In genomic region chr7:767941-768729, GRCh38 we compare ENCODE assay signal across 11 cellular contexts. TPM values are rescaled to one million over a fixed set of nuclear protein-coding genes. Genes with fewer than 3 reads are reported as not detected.
DNase-seq lines count a peak whose midpoint lies in the region; ATAC-seq, FAIRE-seq and TF ChIP-seq lines count a peak whose summit lies in the region.
"Had no signal": no experiment of that assay in that cellular context is flagged by ENCODE, and none has a peak within 500 bp of the region (broad histone marks: within the 10 kb centered on the region; RNA-seq: fewer than 3 reads in every experiment).

No MANE protein-coding gene starts in this region.

- H3K9me3 ChIP-seq in GM23248 (ENCODE audit: low read depth) (no peaks in the 10 kb centered on the region), gastrocnemius medialis (no peaks in the 10 kb centered on the region)

- no peak for TF ChIP-seq POLR2A in gastrocnemius medialis (IDR thresholded peaks at IDR 0.05)

- intact Hi-C loops in gastrocnemius medialis (cut with DNase I; ENCODE audit: low total_unique reads) = no loop called here

- H4K20me1 ChIP-seq in GM23248 (ENCODE audit: insufficient read depth) = no peaks in the 10 kb centered on the region

- no peaks in the 10 kb centered on the region for H3K27me3 ChIP-seq in GM23248 (replicated peaks; ENCODE audit: insufficient read depth)
- H3K27me3 ChIP-seq in gastrocnemius medialis = no peaks in the 10 kb centered on the region

- in situ Hi-C loops in GM23248 (cut with MboI) (loop anchor here (5.0 kb wide), 1 partner anchor 446 kb away; no protein-coding TSS in a partner anchor), gastrocnemius medialis (cut with MboI; ENCODE audit: low sequenced_read_pairs in 4 of 4) (no loop called here)

- no peak for TF ChIP-seq CTCF in gastrocnemius medialis (IDR thresholded peaks at IDR 0.05 in 4 of 5, conservative IDR thresholded peaks at IDR 0.05 in 1 of 5)

- H2AFZ ChIP-seq in GM23248 = no peak overlapping the region

- no peaks in the 10 kb centered on the region for H3K9me2 ChIP-seq in GM23248 (ENCODE audit: insufficient read depth)

- H3F3A ChIP-seq in GM23248 (ENCODE audit: insufficient read depth) = no peaks in the 10 kb centered on the region

- H3K4me1 ChIP-seq in GM23248 (ENCODE audit: insufficient read depth) (no peaks in the 10 kb centered on the region), gastrocnemius medialis (peaks cover 6 to 14% of the 10 kb centered on the region in 2 donors)

- no peak overlapping the region for H3K9ac ChIP-seq in GM23248

- FAIRE-seq in endometrium (lab: Jason Lieb, UNC) = peak; percentile 96

- no peak overlapping the region for H3K27ac ChIP-seq in GM23248
- H3K27ac ChIP-seq in gastrocnemius medialis = peak overlapping the region; percentile 62 to 83 (median 66)

- no peak overlapping the region for H3K4me2 ChIP-seq in GM23248 (ENCODE audit: unreplicated experiment)

- H3K79me2 ChIP-seq in GM23248 (ENCODE audit: insufficient read depth) = no peaks in the 10 kb centered on the region

- ATAC-seq in gastrocnemius medialis (peak; percentile 37 to 64), GM21515 (IDR thresholded peaks at IDR 0.05; ENCODE audit: unreplicated experiment) (no peak)

- 86 to 87% methylated on average over 44 to 65 of the region's 65 CpGs for WGBS in GM23248 (ENCODE audit: low coverage in 1 of 2, low lambda C conversion rate in 2 of 2, missing lambda C conversion rate in 2 of 2), 2 experiments

- H3K36me3 ChIP-seq in GM23248 (ENCODE audit: low read depth) = peaks cover 7% of the 10 kb centered on the region; the same call in 1 of the 2 replicates
- H3K36me3 ChIP-seq in gastrocnemius medialis = peaks cover 0 to 34% of the 10 kb centered on the region in 2 donors

- H3K4me3 ChIP-seq in GM23248 (no peak overlapping the region), gastrocnemius medialis (peak overlapping the region in 1 of 4 donors; percentile 9)

- DNase-seq in GM23248 (peak; percentile 10), NCI-H748 (lab: John Stamatoyannopoulos, UW; ENCODE audit: unreplicated experiment) (peak; percentile 100), gastrocnemius medialis (peak; percentile 43 to 52), amniotic stem cell (lab: John Stamatoyannopoulos, UW) (no peak), NCI-H446 (lab: John Stamatoyannopoulos, UW) (no peak), activated gamma-delta T cell treated with Interleukin-2 at 50 U/mL for 16 hours (no peak)
- DNase-seq: activated CD4-positive, alpha-beta memory T cell treated with anti-CD3 and anti-CD28 coated beads for 36 hours; NCI-H146; stimulated activated naive CD4-positive, alpha-beta T cell had no signal

RNA-seq across cellular contexts. Expression of gene PRKAR1B, which starts 41.1 kb away (rescaled TPM):
- total RNA-seq in GM23248 (2014; rRNA removed; shearing (Covaris generic)) = 8.6 and 10.2 TPM in 2 replicates
- 12.9 and 13.0 TPM in 2 replicates for polyA plus RNA-seq in GM23248 (2016; fragmentation: Nextera tagmentation; extraction: Ambion mirVana)
- total RNA-seq in gastrocnemius medialis = 10 to 100 TPM in 1 of 4 donors, 1 to 10 TPM in 3; 1.2 to 12.5 (median 3.6) TPM

RNA-seq across cellular contexts. Expression of gene DNAAF5, which starts 41.6 kb away (rescaled TPM):
- total RNA-seq in GM23248 (2014; rRNA removed; shearing (Covaris generic)) = 33.6 and 35.7 TPM in 2 replicates
- polyA plus RNA-seq in GM23248 (2016; fragmentation: Nextera tagmentation; extraction: Ambion mirVana) = 5.5 and 5.7 TPM in 2 replicates
- 10 to 100 TPM; 22.4 to 36.2 (median 30.6) TPM for total RNA-seq in gastrocnemius medialis

Comparison
In these comparisons a context has a peak if more than half of its experiments do, and no peak if none do; other contexts are left out.
1. DNase-seq: peak in GM23248 (single experiment), NCI-H748 (single experiment) and gastrocnemius medialis (2 of 2); none in amniotic stem cell (single experiment), NCI-H446 (0 of 2) and activated gamma-delta T cell treated with Interleukin-2 at 50 U/mL for 16 hours (single experiment).